1 cellular context compared by ENCODE assay signal in genomic region chr1:20110679-20111078, GRCh38.
TF ChIP-seq lines count a peak whose summit lies in the region.

No MANE protein-coding gene starts in this region.

TF ChIP-seq in K562, 482 proteins besides CTCF, POLR2A, EP300 and RAD21 (continued from another document):
- TF ChIP-seq ZBTB33 (CRISPR knock-in tag; IDR thresholded peaks at IDR 0.05) = no peak
- no peak for TF ChIP-seq ZNF224 (CRISPR knock-in tag; IDR thresholded peaks at IDR 0.05)
- TF ChIP-seq POLR3G (IDR thresholded peaks at IDR 0.05; ENCODE audit: extremely low read depth, insufficient read length, insufficient replicate concordance) = no peak
- TF ChIP-seq BHLHE40 (IDR thresholded peaks at IDR 0.05; ENCODE audit: low read length) = peak; percentile 29; the same call in 1 of the 2 replicates
- no peak for TF ChIP-seq KAT7 (CRISPR knock-in tag; IDR thresholded peaks at IDR 0.05; ENCODE audit: borderline replicate concordance)
- no peak for TF ChIP-seq RBM39 (optimal IDR thresholded peaks at IDR 0.05; ENCODE audit: low read depth, low read length)
- TF ChIP-seq ATF3 (IDR thresholded peaks at IDR 0.05) = peak; percentile 46; the same call in 1 of the 2 replicates
- no peak for TF ChIP-seq ATF3 (CRISPR knock-in tag; conservative IDR thresholded peaks at IDR 0.05)
- TF ChIP-seq KLF6 (CRISPR knock-in tag; IDR thresholded peaks at IDR 0.05; ENCODE audit: borderline replicate concordance) = no peak
- TF ChIP-seq CBX8 (IDR thresholded peaks at IDR 0.05; ENCODE audit: borderline replicate concordance, extremely low read depth, low read depth, low read length, poor library complexity, severe bottlenecking) = no peak
- TF ChIP-seq HDAC3 (IDR thresholded peaks at IDR 0.05; ENCODE audit: borderline replicate concordance, partially characterized antibody) = no peak
- TF ChIP-seq FOSL1 (tag; conservative IDR thresholded peaks at IDR 0.05) = peak; percentile 77
- TF ChIP-seq ZNF79 (CRISPR knock-in tag; IDR thresholded peaks at IDR 0.05; ENCODE audit: low read depth) = no peak
- no peak for TF ChIP-seq SP2 (IDR thresholded peaks at IDR 0.05; ENCODE audit: extremely low read depth, low read depth, low read length, poor library complexity, severe bottlenecking)
- TF ChIP-seq NCOR1 (IDR thresholded peaks at IDR 0.05) = no peak
- TF ChIP-seq CLOCK (CRISPR knock-in tag; IDR thresholded peaks at IDR 0.05; ENCODE audit: borderline replicate concordance) = no peak
- no peak for TF ChIP-seq ELF1 (tag; IDR thresholded peaks at IDR 0.05)
- TF ChIP-seq SOX6 (IDR thresholded peaks at IDR 0.05) = 0 out of 2 replicates have a peak, but pooled peaks have one; percentile 33
- TF ChIP-seq, protein P1, sequence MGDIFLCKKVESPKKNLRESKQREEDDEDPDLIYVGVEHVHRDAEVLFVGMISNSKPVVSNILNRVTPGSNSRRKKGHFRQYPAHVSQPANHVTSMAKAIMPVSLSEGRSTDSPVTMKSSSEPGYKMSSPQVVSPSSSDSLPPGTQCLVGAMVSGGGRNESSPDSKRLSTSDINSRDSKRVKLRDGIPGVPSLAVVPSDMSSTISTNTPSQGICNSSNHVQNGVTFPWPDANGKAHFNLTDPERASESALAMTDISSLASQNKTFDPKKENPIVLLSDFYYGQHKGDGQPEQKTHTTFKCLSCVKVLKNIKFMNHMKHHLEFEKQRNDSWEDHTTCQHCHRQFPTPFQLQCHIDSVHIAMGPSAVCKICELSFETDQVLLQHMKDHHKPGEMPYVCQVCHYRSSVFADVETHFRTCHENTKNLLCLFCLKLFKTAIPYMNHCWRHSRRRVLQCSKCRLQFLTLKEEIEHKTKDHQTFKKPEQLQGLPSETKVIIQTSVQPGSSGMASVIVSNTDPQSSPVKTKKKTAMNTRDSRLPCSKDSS (IDR thresholded peaks at IDR 0.05; ENCODE audit: low read depth, partially characterized antibody) = no peak
- TF ChIP-seq ZFP91 (CRISPR knock-in tag; IDR thresholded peaks at IDR 0.05) = no peak
- TF ChIP-seq SP1 (CRISPR knock-in tag; IDR thresholded peaks at IDR 0.05) = no peak
- 0 out of 2 replicates have a peak, but pooled peaks have one; percentile 19 for TF ChIP-seq ZNF175 (CRISPR knock-in tag; IDR thresholded peaks at IDR 0.05; ENCODE audit: low read depth)
- no peak for TF ChIP-seq ZNF431 (CRISPR knock-in tag; IDR thresholded peaks at IDR 0.05)
- TF ChIP-seq GABPB1 (CRISPR knock-in tag; IDR thresholded peaks at IDR 0.05) = no peak
- no peak for TF ChIP-seq ZNF197 (CRISPR knock-in tag; IDR thresholded peaks at IDR 0.05; ENCODE audit: low read depth)
- TF ChIP-seq, protein P2, sequence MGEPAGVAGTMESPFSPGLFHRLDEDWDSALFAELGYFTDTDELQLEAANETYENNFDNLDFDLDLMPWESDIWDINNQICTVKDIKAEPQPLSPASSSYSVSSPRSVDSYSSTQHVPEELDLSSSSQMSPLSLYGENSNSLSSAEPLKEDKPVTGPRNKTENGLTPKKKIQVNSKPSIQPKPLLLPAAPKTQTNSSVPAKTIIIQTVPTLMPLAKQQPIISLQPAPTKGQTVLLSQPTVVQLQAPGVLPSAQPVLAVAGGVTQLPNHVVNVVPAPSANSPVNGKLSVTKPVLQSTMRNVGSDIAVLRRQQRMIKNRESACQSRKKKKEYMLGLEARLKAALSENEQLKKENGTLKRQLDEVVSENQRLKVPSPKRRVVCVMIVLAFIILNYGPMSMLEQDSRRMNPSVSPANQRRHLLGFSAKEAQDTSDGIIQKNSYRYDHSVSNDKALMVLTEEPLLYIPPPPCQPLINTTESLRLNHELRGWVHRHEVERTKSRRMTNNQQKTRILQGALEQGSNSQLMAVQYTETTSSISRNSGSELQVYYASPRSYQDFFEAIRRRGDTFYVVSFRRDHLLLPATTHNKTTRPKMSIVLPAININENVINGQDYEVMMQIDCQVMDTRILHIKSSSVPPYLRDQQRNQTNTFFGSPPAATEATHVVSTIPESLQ (CRISPR knock-in tag; IDR thresholded peaks at IDR 0.05) = no peak
- TF ChIP-seq JUN (IDR thresholded peaks at IDR 0.05; ENCODE audit: borderline replicate concordance, low read depth, low read length) = peak; percentile 45; the same call in 1 of the 2 replicates
- no peak for TF ChIP-seq JUN (CRISPR knock-in tag; IDR thresholded peaks at IDR 0.05; ENCODE audit: borderline replicate concordance)
- TF ChIP-seq JUND (IDR thresholded peaks at IDR 0.05; ENCODE audit: borderline replicate concordance, low read depth, low read length) = peak; percentile 20; the same call in 1 of the 2 replicates
- TF ChIP-seq JUND (tag; IDR thresholded peaks at IDR 0.05; ENCODE audit: borderline replicate concordance, low read depth, low read length) = no peak
- TF ChIP-seq RBM14 (IDR thresholded peaks at IDR 0.05; ENCODE audit: borderline replicate concordance, insufficient read depth, low read depth, low read length) = no peak
- no peak for TF ChIP-seq TCF3 (CRISPR knock-in tag; IDR thresholded peaks at IDR 0.05)
- no peak for TF ChIP-seq FOXM1 (IDR thresholded peaks at IDR 0.05; ENCODE audit: low read depth)
- no peak for TF ChIP-seq FOXM1 (CRISPR knock-in tag; IDR thresholded peaks at IDR 0.05; ENCODE audit: low read depth)
- no peak for TF ChIP-seq ZNF143 (CRISPR knock-in tag; IDR thresholded peaks at IDR 0.05)
- no peak for TF ChIP-seq E2F1 (CRISPR knock-in tag; IDR thresholded peaks at IDR 0.05)
- TF ChIP-seq DDX20 (tag; IDR thresholded peaks at IDR 0.05; ENCODE audit: low read depth) = no peak
- TF ChIP-seq, protein P3, sequence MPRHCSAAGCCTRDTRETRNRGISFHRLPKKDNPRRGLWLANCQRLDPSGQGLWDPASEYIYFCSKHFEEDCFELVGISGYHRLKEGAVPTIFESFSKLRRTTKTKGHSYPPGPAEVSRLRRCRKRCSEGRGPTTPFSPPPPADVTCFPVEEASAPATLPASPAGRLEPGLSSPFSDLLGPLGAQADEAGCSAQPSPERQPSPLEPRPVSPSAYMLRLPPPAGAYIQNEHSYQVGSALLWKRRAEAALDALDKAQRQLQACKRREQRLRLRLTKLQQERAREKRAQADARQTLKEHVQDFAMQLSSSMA (CRISPR knock-in tag; IDR thresholded peaks at IDR 0.05) = no peak
- no peak for TF ChIP-seq MCM2 (IDR thresholded peaks at IDR 0.05; ENCODE audit: low read depth)
- TF ChIP-seq ETV1 (tag; conservative IDR thresholded peaks at IDR 0.05; ENCODE audit: low read depth) = no peak
- no peak for TF ChIP-seq POU5F1 (IDR thresholded peaks at IDR 0.05; ENCODE audit: borderline replicate concordance, low read depth, low read length, partially characterized antibody)
- no peak for TF ChIP-seq MYNN (IDR thresholded peaks at IDR 0.05)
- TF ChIP-seq MYNN (CRISPR knock-in tag; IDR thresholded peaks at IDR 0.05) = no peak
- TF ChIP-seq ZC3H4 (CRISPR knock-in tag; IDR thresholded peaks at IDR 0.05; ENCODE audit: borderline replicate concordance) = no peak
- no peak for TF ChIP-seq PCBP1 (IDR thresholded peaks at IDR 0.05; ENCODE audit: low read depth, low read length, poor library complexity, severe bottlenecking)
- TF ChIP-seq, protein P4, sequence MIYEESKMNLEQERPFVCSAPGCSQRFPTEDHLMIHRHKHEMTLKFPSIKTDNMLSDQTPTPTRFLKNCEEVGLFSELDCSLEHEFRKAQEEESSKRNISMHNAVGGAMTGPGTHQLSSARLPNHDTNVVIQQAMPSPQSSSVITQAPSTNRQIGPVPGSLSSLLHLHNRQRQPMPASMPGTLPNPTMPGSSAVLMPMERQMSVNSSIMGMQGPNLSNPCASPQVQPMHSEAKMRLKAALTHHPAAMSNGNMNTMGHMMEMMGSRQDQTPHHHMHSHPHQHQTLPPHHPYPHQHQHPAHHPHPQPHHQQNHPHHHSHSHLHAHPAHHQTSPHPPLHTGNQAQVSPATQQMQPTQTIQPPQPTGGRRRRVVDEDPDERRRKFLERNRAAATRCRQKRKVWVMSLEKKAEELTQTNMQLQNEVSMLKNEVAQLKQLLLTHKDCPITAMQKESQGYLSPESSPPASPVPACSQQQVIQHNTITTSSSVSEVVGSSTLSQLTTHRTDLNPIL (CRISPR knock-in tag; IDR thresholded peaks at IDR 0.05) = no peak
- no peak for TF ChIP-seq ARID3A (IDR thresholded peaks at IDR 0.05; ENCODE audit: borderline replicate concordance, low read depth, low read length)
